In the genomic region with DNA sequence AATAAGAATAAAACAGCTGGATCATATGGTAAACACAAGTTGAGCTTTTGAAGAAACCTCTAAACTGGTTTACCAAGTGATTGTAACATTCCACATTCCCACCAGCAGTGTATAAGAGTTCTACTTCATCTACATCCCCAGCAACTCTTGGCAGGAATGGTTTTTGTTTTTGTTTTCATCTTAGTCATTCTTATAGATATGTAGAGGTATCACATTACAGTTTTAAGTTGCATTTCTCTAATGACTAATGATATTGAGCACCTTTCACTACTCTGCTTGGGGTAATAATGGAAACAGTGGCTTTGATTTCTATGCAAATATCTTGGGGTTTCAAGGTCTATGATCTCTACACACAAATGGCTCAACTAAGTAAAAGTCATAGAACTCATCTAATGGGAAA, we compare ENCODE assay signal across 23 cellular contexts.
DNase-seq lines count a peak whose midpoint lies in the region; ATAC-seq, FAIRE-seq and TF ChIP-seq lines count a peak whose summit lies in the region.
"Had no signal": no experiment of that assay in that cellular context is flagged by ENCODE, and none has a peak within 500 bp of the region (broad histone marks: within the 10 kb centered on the region; RNA-seq: fewer than 3 reads in every experiment).

No MANE protein-coding gene starts in this region.

- H3K4me3 ChIP-seq in fibroblast of villous mesenchyme (ENCODE audit: low read depth, low read length): no peak overlapping the region
- H3K4me3 ChIP-seq: gastroesophageal sphincter, stomach had no signal

- ATAC-seq in GM18502 (IDR thresholded peaks at IDR 0.05; ENCODE audit: poor library complexity, unreplicated experiment): peak; percentile 60
- ATAC-seq in HG02870 (IDR thresholded peaks at IDR 0.05; ENCODE audit: unreplicated experiment): peak; percentile 71
- ATAC-seq: gastroesophageal sphincter, T-cell had no signal

- no peak for TF ChIP-seq CTCF in fibroblast of villous mesenchyme (IDR thresholded peaks at IDR 0.05; ENCODE audit: insufficient read depth, low read depth, low read length)

- no peak for FAIRE-seq in GM12892 (lab: Jason Lieb, UNC)
- FAIRE-seq: endometrium had no signal

- DNase-seq in amniotic epithelial cell (ENCODE audit: low read depth) (peak; percentile 39), fibroblast of villous mesenchyme (ENCODE audit: low read depth) (peak; percentile 34), GM12892 (ENCODE audit: insufficient read length) (no peak), SIG-M5 (lab: John Stamatoyannopoulos, UW) (no peak), GOT3 (lab: John Stamatoyannopoulos, UW) (no peak), activated gamma-delta T cell treated with Interleukin-2 at 50 U/mL for 16 hours (no peak)
- DNase-seq: activated CD4-positive, alpha-beta T cell treated with anti-CD3 and anti-CD28 coated beads for 4 hours; CD4-positive, alpha-beta memory T cell; cortex of kidney; DMS153; NCI-H1436; NCI-H2227 treated with DMSO at 0.1 percent for 48 hours; NCI-H774; nucleus accumbens; OCI-M1; SHP77 treated with DMSO at 0.1 percent for 48 hours; stomach; T-cell; trophoblast cell had no signal

- no peak for TF ChIP-seq POLR2A in GM12892 (IDR thresholded peaks at IDR 0.05; ENCODE audit: low read depth, low read length)

Comparison
In these comparisons a context has a peak if more than half of its experiments do, and no peak if none do; other contexts are left out.
1. DNase-seq: peak in amniotic epithelial cell (single experiment) and fibroblast of villous mesenchyme (single experiment); none in GM12892 (single experiment), SIG-M5 (single experiment), GOT3 (single experiment) and activated gamma-delta T cell treated with Interleukin-2 at 50 U/mL for 16 hours (single experiment).